Comparison of ENCODE assay signal across 13 cellular contexts in the genomic region with DNA sequence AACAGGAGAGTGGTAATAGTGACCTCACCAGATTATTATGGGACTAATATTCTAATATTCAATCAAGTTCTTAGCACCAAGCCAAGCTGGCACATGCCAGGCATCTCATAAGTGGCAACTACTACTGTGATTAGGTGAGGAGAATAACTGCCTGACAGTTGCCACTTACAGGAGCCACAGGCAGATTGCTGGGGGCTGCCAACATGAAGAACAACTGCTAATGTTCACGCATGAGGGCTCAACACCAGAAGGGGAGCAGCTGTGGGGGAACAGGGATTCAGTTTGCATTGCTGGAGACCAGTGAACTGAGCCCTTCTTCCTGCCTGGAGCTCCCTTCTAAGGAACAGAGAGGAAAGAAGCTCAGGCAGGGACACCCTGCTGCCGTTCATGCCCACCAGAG.
"Had no signal": no experiment of that assay in that cellular context is flagged by ENCODE, and none has a peak within 500 bp of the region (broad histone marks: within the 10 kb centered on the region; RNA-seq: fewer than 3 reads in every experiment).

No MANE protein-coding gene starts in this region.

- H3K4me3 ChIP-seq: prostate gland, sigmoid colon, tibial artery had no signal

- H3K36me3 ChIP-seq: prostate gland, sigmoid colon, tibial artery had no signal

- DNase-seq: activated CD4-positive, alpha-beta T cell treated with anti-CD3 and anti-CD28 coated beads, Interleukin-2, amount 50 U/mL, for 48 hours; activated CD8-positive, alpha-beta memory T cell treated with anti-CD3 and anti-CD28 coated beads, Interleukin-2, amount 10 ng/mL, durations not matched to agents 7 days and 5 days; activated effector memory CD4-positive, alpha-beta T cell treated with Interleukin-2 at 50 U/mL for 16 hours; activated naive CD4-positive, alpha-beta T cell treated with anti-CD3 and anti-CD28 coated beads, Interleukin-2, amount 50 U/mL, for 16 hours; activated T-cell treated with anti-CD3 and anti-CD28 coated beads, Interleukin-2, amount 50 U/mL, for 24 hours; mesendoderm; sigmoid colon; stimulated activated CD4-positive, alpha-beta T cell treated with anti-CD3 and anti-CD28 coated beads, Interleukin-1b, Interleukin-23, amount 100 ng/mL, for 48 hours; T-cell; T-helper 9 cell; tibial artery had no signal

- H3K9me3 ChIP-seq: prostate gland, sigmoid colon, tibial artery had no signal

- H3K27ac ChIP-seq: epithelial cell of prostate, prostate gland, sigmoid colon, tibial artery had no signal

- H3K4me1 ChIP-seq: prostate gland had no signal

- H3K27me3 ChIP-seq: sigmoid colon, tibial artery had no signal
